ENCODE assay signal across 7 cellular contexts in the genomic region with DNA sequence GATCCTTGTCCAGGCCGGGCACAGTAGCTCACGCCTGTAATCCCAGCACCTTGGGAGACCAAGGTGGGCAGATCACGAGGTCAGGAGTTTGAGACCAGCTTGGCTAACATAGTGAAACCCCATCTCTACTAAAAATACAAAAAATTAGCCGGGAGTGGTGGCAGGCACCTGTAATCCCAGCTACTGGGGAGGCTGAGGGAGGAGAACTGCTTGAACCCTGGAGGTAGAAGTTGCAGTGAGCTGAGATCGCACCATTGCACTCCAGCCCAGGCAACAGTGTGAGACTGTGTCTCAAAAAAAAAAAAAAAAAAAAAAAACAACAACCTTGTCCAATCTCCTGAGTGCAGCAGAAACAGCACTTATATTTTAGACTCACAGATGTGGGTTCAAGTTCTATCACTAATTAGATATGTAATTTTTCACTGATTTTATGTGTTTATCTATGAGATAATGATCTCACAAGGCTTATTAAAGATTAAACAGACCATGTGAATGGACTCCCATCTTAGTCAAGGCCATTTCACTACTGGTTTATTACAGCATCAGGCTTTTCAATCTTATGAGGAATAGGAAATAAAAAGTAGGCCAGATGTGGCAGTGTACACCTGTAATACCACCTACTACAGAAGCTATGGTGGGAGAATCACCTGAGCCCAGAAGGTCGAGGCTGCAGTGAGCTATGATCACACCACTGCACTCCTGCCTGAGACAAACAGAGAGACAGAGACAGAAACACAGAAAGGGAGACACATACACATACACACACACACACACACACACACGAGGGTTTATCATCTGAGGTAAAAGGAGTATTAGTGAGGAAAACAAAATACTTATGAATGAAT. TPM values are rescaled to one million over a fixed set of nuclear protein-coding genes. Genes with fewer than 3 reads are reported as not detected.
A peak's percentile ranks its signal among the peaks of the same experiment; 100 is the strongest.
DNase-seq lines count a peak whose midpoint lies in the region; ATAC-seq, FAIRE-seq and TF ChIP-seq lines count a peak whose summit lies in the region.
"Not testable (repeated sequence)": the region's sequence is repeated elsewhere in the genome, so short reads cannot be mapped to it uniquely, and the experiment has no call there.

No MANE protein-coding gene starts in this region.

- not testable (repeated sequence) for H3K27me3 ChIP-seq in CD4-positive, CD25-positive, alpha-beta regulatory T cell (ENCODE audit: control insufficient read depth, insufficient read depth, low read length); liver (ENCODE audit: control insufficient read depth in 4 of 4, insufficient read depth in 4 of 4, low read length in 3 of 4); small intestine (ENCODE audit: control insufficient read depth in 2 of 2, insufficient read depth in 2 of 2, low read length in 2 of 2)

- peaks cover 11% of the 10 kb centered on the region for H3K36me3 ChIP-seq in CD4-positive, CD25-positive, alpha-beta regulatory T cell (ENCODE audit: control insufficient read depth, insufficient read depth, low read length)
- not testable (repeated sequence) for H3K36me3 ChIP-seq in liver (ENCODE audit: control insufficient read depth in 4 of 4, insufficient read depth in 3 of 4, low read depth in 1 of 4, low read length in 3 of 4); small intestine (ENCODE audit: control insufficient read depth in 2 of 2, insufficient read depth in 2 of 2, low read length in 2 of 2)

- H3K36me3 Mint-ChIP-seq in CD4-positive, CD25-positive, alpha-beta regulatory T cell = peaks cover 22% of the 10 kb centered on the region
- H3K36me3 Mint-ChIP-seq in activated T-helper 2 cell treated with anti-CD3 and anti-CD28 coated beads, Interferon-gamma antibody, Interleukin-2, Interleukin-4, amounts not matched to agents 10 μg/mL and 5 μg/mL and 100 μg/mL, durations not matched to agents 14 hours and 24 hours and 36 hours (ENCODE audit: low read depth) = peaks cover 56% of the 10 kb centered on the region
- H3K36me3 Mint-ChIP-seq in central memory CD8-positive, alpha-beta T cell (ENCODE audit: insufficient read depth) = not testable (repeated sequence)

- H3K9me3 ChIP-seq in CD4-positive, CD25-positive, alpha-beta regulatory T cell (ENCODE audit: control insufficient read depth in 2 of 2, low read length in 2 of 2); liver (ENCODE audit: control insufficient read depth in 4 of 4, low read length in 3 of 4); small intestine (ENCODE audit: control insufficient read depth, low read depth): not testable (repeated sequence)

- H3K9me3 Mint-ChIP-seq in CD4-positive, CD25-positive, alpha-beta regulatory T cell; activated T-helper 2 cell treated with anti-CD3 and anti-CD28 coated beads, Interferon-gamma antibody, Interleukin-2, Interleukin-4, amounts not matched to agents 10 μg/mL and 5 μg/mL and 100 μg/mL, durations not matched to agents 14 hours and 24 hours and 36 hours; central memory CD8-positive, alpha-beta T cell: not testable (repeated sequence)

- not testable (repeated sequence) for TF ChIP-seq CTCF in VCaP (conservative IDR thresholded peaks at IDR 0.05); liver (IDR thresholded peaks at IDR 0.05; ENCODE audit: low read depth, low read length, missing input control)

- POLR2A ChIA-PET in HEK293T (lab: Yijun Ruan, JAX) = not testable (repeated sequence)

- peaks cover 44 to 67% (median 55%) of the 10 kb centered on the region in 4 donors for H3K4me1 Mint-ChIP-seq in CD4-positive, CD25-positive, alpha-beta regulatory T cell
- peaks cover 63% of the 10 kb centered on the region for H3K4me1 Mint-ChIP-seq in activated T-helper 2 cell treated with anti-CD3 and anti-CD28 coated beads, Interferon-gamma antibody, Interleukin-2, Interleukin-4, amounts not matched to agents 10 μg/mL and 5 μg/mL and 100 μg/mL, durations not matched to agents 14 hours and 24 hours and 36 hours (ENCODE audit: low read depth)
- H3K4me1 Mint-ChIP-seq in central memory CD8-positive, alpha-beta T cell = peaks cover 65% of the 10 kb centered on the region

- H3K27me3 Mint-ChIP-seq in CD4-positive, CD25-positive, alpha-beta regulatory T cell; activated T-helper 2 cell treated with anti-CD3 and anti-CD28 coated beads, Interferon-gamma antibody, Interleukin-2, Interleukin-4, amounts not matched to agents 10 μg/mL and 5 μg/mL and 100 μg/mL, durations not matched to agents 14 hours and 24 hours and 36 hours (ENCODE audit: low read depth); central memory CD8-positive, alpha-beta T cell: not testable (repeated sequence)

- not testable (repeated sequence) for H3K27ac ChIP-seq in CD4-positive, CD25-positive, alpha-beta regulatory T cell (ENCODE audit: insufficient read depth, low read length, poor library complexity, severe bottlenecking); small intestine (ENCODE audit: low read depth in 1 of 2, low read length in 1 of 2)
- H3K27ac ChIP-seq in VCaP (peak overlapping the region; percentile 55), liver (ENCODE audit: low read depth in 1 of 2, low read length in 2 of 2) (peak overlapping the region; percentile 39 to 74)

- H3K4me3 Mint-ChIP-seq in CD4-positive, CD25-positive, alpha-beta regulatory T cell; central memory CD8-positive, alpha-beta T cell: not testable (repeated sequence)
- peak overlapping the region; percentile 50 for H3K4me3 Mint-ChIP-seq in activated T-helper 2 cell treated with anti-CD3 and anti-CD28 coated beads, Interferon-gamma antibody, Interleukin-2, Interleukin-4, amounts not matched to agents 10 μg/mL and 5 μg/mL and 100 μg/mL, durations not matched to agents 14 hours and 24 hours and 36 hours (ENCODE audit: low read depth)

- CTCF ChIA-PET in HEK293T (lab: Yijun Ruan, JAX) = interaction anchor here (0.9 kb wide), 1 partner anchor 25 kb away, joined by 3 read pairs; no protein-coding TSS in a partner anchor

- H3K4me3 ChIP-seq in CD4-positive, CD25-positive, alpha-beta regulatory T cell (ENCODE audit: low read depth, low read length); small intestine (ENCODE audit: low read depth in 1 of 2, low read length in 2 of 2): not testable (repeated sequence)
- peak overlapping the region in 2 of 3 donors; percentile 0 to 36 for H3K4me3 ChIP-seq in liver (ENCODE audit: low read depth in 1 of 3, low read length in 3 of 3)

- intact Hi-C loops in activated T-helper 2 cell treated with anti-CD3 and anti-CD28 coated beads, Interferon-gamma antibody, Interleukin-2, Interleukin-4, amounts not matched to agents 10 μg/mL and 5 μg/mL and 100 μg/mL, durations not matched to agents 14 hours and 24 hours and 36 hours (cut with micrococcal nuclease) = not testable (repeated sequence)

- not testable (repeated sequence) for ATAC-seq in CD4-positive, CD25-positive, alpha-beta regulatory T cell (ENCODE audit: low read depth in 2 of 2); central memory CD8-positive, alpha-beta T cell (replicated peaks; ENCODE audit: extremely low read depth, poor library complexity, severe bottlenecking)

- not testable (repeated sequence) for DNase-seq in CD4-positive, CD25-positive, alpha-beta regulatory T cell; HEK293T (ENCODE audit: extremely low spot score); activated T-helper 2 cell treated with anti-CD3 and anti-CD28 coated beads, Interferon-gamma antibody, Interleukin-2, Interleukin-4, amounts not matched to agents 10 μg/mL and 5 μg/mL and 100 μg/mL, durations not matched to agents 14 hours and 24 hours and 36 hours (ENCODE audit: low spot score); central memory CD8-positive, alpha-beta T cell (ENCODE audit: low spot score in 2 of 2)
- peak; percentile 10 for DNase-seq in small intestine

- TF ChIP-seq RAD21 in liver (IDR thresholded peaks at IDR 0.05) = not testable (repeated sequence)

- H3K9ac ChIP-seq in liver (ENCODE audit: low read depth in 1 of 2, low read length in 2 of 2) = not testable (repeated sequence)

- H3K27ac Mint-ChIP-seq in CD4-positive, CD25-positive, alpha-beta regulatory T cell = peak overlapping the region; percentile 10 to 47 (median 21)
- H3K27ac Mint-ChIP-seq in activated T-helper 2 cell treated with anti-CD3 and anti-CD28 coated beads, Interferon-gamma antibody, Interleukin-2, Interleukin-4, amounts not matched to agents 10 μg/mL and 5 μg/mL and 100 μg/mL, durations not matched to agents 14 hours and 24 hours and 36 hours = peak overlapping the region; percentile 5
- peak overlapping the region; percentile 38 for H3K27ac Mint-ChIP-seq in central memory CD8-positive, alpha-beta T cell (ENCODE audit: low read depth)

- 67% methylated on average over 7 of the region's 7 CpGs for WGBS in liver
- 82 to 83% (median 83%) methylated on average over 7 of the region's 7 CpGs for WGBS in small intestine, 3 donors

- H3K4me1 ChIP-seq in CD4-positive, CD25-positive, alpha-beta regulatory T cell (ENCODE audit: control insufficient read depth, insufficient read depth, low read length, poor library complexity, severe bottlenecking) = peaks cover 27% of the 10 kb centered on the region
- peaks cover 4 to 37% (median 29%) of the 10 kb centered on the region in 4 donors for H3K4me1 ChIP-seq in liver (ENCODE audit: control insufficient read depth in 4 of 4, insufficient read depth in 4 of 4, low read length in 3 of 4)
- H3K4me1 ChIP-seq in small intestine (ENCODE audit: control insufficient read depth in 2 of 2, insufficient read depth in 1 of 2, low read depth in 1 of 2, low read length in 1 of 2) = not testable (repeated sequence)

- FAIRE-seq in small intestine (lab: Jason Lieb, UNC) = not testable (repeated sequence)

TF ChIP-seq in HEK293T, 16 proteins besides CTCF, POLR2A, EP300 and RAD21:
- peak; percentile 44; the same call in 1 of the 2 replicates for TF ChIP-seq ZNF384 (IDR thresholded peaks at IDR 0.05)

TF ChIP-seq in liver, 16 proteins besides CTCF, POLR2A, EP300 and RAD21:
- peak; percentile 62 for TF ChIP-seq YY1 (IDR thresholded peaks at IDR 0.05)

RNA-seq across cellular contexts. Expression of gene ASXL2, which starts 49.5 kb away (rescaled TPM):
- 48.6 TPM for total RNA-seq in CD4-positive, CD25-positive, alpha-beta regulatory T cell
- 1 to 10 TPM; 6.8 to 8.8 (median 8.1) TPM for polyA plus RNA-seq in CD4-positive, CD25-positive, alpha-beta regulatory T cell
- 76.7 and 80.7 TPM in 2 replicates for total RNA-seq in activated T-helper 2 cell treated with anti-CD3 and anti-CD28 coated beads, Interferon-gamma antibody, Interleukin-2, Interleukin-4, amounts not matched to agents 10 μg/mL and 5 μg/mL and 100 μg/mL, durations not matched to agents 14 hours and 24 hours and 36 hours
- 1 to 10 TPM; 6.0 to 7.3 TPM for total RNA-seq in liver
- 1 to 10 TPM; 2.4 to 2.8 TPM for polyA plus RNA-seq in liver
- 1 to 10 TPM; 1.1 to 4.8 (median 1.6) TPM for polyA plus RNA-seq in small intestine
